Comparison of ENCODE assay signal across 13 cellular contexts in genomic region chr3:5217824-5218595, GRCh38. TPM values are rescaled to one million over a fixed set of nuclear protein-coding genes. Genes with fewer than 3 reads are reported as not detected.
A peak's percentile ranks its signal among the peaks of the same experiment; 100 is the strongest.
DNase-seq lines count a peak whose midpoint lies in the region; TF ChIP-seq lines count a peak whose summit lies in the region.
"Had no signal": no experiment of that assay in that cellular context is flagged by ENCODE, and none has a peak within 500 bp of the region (broad histone marks: within the 10 kb centered on the region; RNA-seq: fewer than 3 reads in every experiment).

No MANE protein-coding gene starts in this region.

- no peaks in the 10 kb centered on the region for H3K27me3 Mint-ChIP-seq in nephron progenitor cell (ENCODE audit: low read depth, poor library complexity)
- no peaks in the 10 kb centered on the region for H3K27me3 Mint-ChIP-seq in T-helper 2 cell treated with Interferon-gamma antibody and Interleukin-4, amounts not matched to agents 5 μg/mL and 100 μg/mL, for 36 hours (ENCODE audit: low read depth)

- peaks cover 43% of the 10 kb centered on the region for H3K36me3 Mint-ChIP-seq in nephron progenitor cell (ENCODE audit: low read depth)
- peaks cover 56% of the 10 kb centered on the region for H3K36me3 Mint-ChIP-seq in T-helper 2 cell treated with Interferon-gamma antibody and Interleukin-4, amounts not matched to agents 5 μg/mL and 100 μg/mL, for 36 hours (ENCODE audit: low read depth)

- peak; percentile 6 for DNase-seq in DMS79 treated with DMSO at 0.1 percent for 48 hours (lab: John Stamatoyannopoulos, UW)
- DNase-seq in NCI-H2029 (lab: John Stamatoyannopoulos, UW), result peak; percentile 82
- peak; percentile 58 for DNase-seq in fibroblast of mammary gland (ENCODE audit: low read depth)
- DNase-seq in nephron progenitor cell, result no peak
- no peak for DNase-seq in amygdala (lab: John Stamatoyannopoulos, UW)
- DNase-seq in T-helper 2 cell treated with Interferon-gamma antibody and Interleukin-4, amounts not matched to agents 5 μg/mL and 100 μg/mL, for 36 hours (ENCODE audit: low spot score), result no peak
- DNase-seq in NCI-H1930 (lab: John Stamatoyannopoulos, UW), result no peak
- no peak for DNase-seq in mesenteric fat pad (ENCODE audit: low spot score)
- DNase-seq: activated T-cell treated with anti-CD3 and anti-CD28 coated beads, Interleukin-2, amount 50 U/mL, for 48 hours; DMS53; NCI-H2107; Peyer's patch; tibial artery had no signal

- peak overlapping the region; percentile 3 for H3K27ac Mint-ChIP-seq in nephron progenitor cell
- H3K27ac Mint-ChIP-seq in T-helper 2 cell treated with Interferon-gamma antibody and Interleukin-4, amounts not matched to agents 5 μg/mL and 100 μg/mL, for 36 hours, result no peak overlapping the region

- no peak overlapping the region for H3K4me3 Mint-ChIP-seq in nephron progenitor cell
- no peak overlapping the region for H3K4me3 Mint-ChIP-seq in T-helper 2 cell treated with Interferon-gamma antibody and Interleukin-4, amounts not matched to agents 5 μg/mL and 100 μg/mL, for 36 hours

- H3K9me3 Mint-ChIP-seq in nephron progenitor cell, result no peaks in the 10 kb centered on the region
- H3K9me3 Mint-ChIP-seq in T-helper 2 cell treated with Interferon-gamma antibody and Interleukin-4, amounts not matched to agents 5 μg/mL and 100 μg/mL, for 36 hours, result no peaks in the 10 kb centered on the region

- H3K4me1 Mint-ChIP-seq in nephron progenitor cell, result peaks cover 12% of the 10 kb centered on the region
- no peaks in the 10 kb centered on the region for H3K4me1 Mint-ChIP-seq in T-helper 2 cell treated with Interferon-gamma antibody and Interleukin-4, amounts not matched to agents 5 μg/mL and 100 μg/mL, for 36 hours (ENCODE audit: low read depth)

- no peak overlapping the region for H3K4me3 ChIP-seq in fibroblast of mammary gland (ENCODE audit: control insufficient read depth, low read depth, low read length)
- H3K4me3 ChIP-seq: Peyer's patch, tibial artery had no signal

- TF ChIP-seq CTCF in fibroblast of mammary gland (conservative IDR thresholded peaks at IDR 0.05; ENCODE audit: control insufficient read depth, insufficient read depth, low read depth, low read length) (no peak), nephron progenitor cell (IDR thresholded peaks at IDR 0.05) (no peak)

RNA-seq across cellular contexts. Expression of gene EDEM1, which starts 30.5 kb away (rescaled TPM):
- 47.8 TPM for total RNA-seq in mesenteric fat pad

Comparison
In these comparisons a context has a peak if more than half of its experiments do, and no peak if none do; other contexts are left out.
1. DNase-seq: peak in DMS79 treated with DMSO at 0.1 percent for 48 hours (single experiment), NCI-H2029 (single experiment) and fibroblast of mammary gland (single experiment); none in nephron progenitor cell (single experiment), amygdala (0 of 56), T-helper 2 cell treated with Interferon-gamma antibody and Interleukin-4, amounts not matched to agents 5 μg/mL and 100 μg/mL, for 36 hours (single experiment), NCI-H1930 (0 of 2) and mesenteric fat pad (single experiment).